In the genomic region with DNA sequence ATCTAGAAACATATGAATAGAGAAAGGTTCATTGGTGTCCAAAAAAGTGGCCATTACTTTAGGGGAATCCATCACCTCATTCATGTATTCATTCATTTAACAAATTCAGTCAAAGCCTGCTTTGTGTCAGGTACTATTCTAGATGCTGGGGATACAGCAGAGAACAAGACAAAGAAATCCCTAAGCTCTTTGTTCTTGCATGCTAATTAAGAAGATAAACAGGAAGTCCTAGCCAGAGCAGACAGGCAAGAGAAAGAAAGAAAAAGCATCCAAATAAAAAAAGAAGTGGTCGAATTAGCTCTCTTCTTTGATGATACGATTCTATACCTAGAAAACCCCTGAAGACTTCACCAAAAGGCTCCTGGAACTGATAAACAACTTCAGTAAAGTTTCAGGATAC, we compare ENCODE assay signal across 1 cellular context.
TF ChIP-seq lines count a peak whose summit lies in the region.

No MANE protein-coding gene starts in this region.

TF ChIP-seq in GM23338, 12 proteins besides CTCF, POLR2A, EP300 and RAD21 (continued from another document):
- TF ChIP-seq, protein P1, sequence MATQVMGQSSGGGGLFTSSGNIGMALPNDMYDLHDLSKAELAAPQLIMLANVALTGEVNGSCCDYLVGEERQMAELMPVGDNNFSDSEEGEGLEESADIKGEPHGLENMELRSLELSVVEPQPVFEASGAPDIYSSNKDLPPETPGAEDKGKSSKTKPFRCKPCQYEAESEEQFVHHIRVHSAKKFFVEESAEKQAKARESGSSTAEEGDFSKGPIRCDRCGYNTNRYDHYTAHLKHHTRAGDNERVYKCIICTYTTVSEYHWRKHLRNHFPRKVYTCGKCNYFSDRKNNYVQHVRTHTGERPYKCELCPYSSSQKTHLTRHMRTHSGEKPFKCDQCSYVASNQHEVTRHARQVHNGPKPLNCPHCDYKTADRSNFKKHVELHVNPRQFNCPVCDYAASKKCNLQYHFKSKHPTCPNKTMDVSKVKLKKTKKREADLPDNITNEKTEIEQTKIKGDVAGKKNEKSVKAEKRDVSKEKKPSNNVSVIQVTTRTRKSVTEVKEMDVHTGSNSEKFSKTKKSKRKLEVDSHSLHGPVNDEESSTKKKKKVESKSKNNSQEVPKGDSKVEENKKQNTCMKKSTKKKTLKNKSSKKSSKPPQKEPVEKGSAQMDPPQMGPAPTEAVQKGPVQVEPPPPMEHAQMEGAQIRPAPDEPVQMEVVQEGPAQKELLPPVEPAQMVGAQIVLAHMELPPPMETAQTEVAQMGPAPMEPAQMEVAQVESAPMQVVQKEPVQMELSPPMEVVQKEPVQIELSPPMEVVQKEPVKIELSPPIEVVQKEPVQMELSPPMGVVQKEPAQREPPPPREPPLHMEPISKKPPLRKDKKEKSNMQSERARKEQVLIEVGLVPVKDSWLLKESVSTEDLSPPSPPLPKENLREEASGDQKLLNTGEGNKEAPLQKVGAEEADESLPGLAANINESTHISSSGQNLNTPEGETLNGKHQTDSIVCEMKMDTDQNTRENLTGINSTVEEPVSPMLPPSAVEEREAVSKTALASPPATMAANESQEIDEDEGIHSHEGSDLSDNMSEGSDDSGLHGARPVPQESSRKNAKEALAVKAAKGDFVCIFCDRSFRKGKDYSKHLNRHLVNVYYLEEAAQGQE (IDR thresholded peaks at IDR 0.05; ENCODE audit: unreplicated experiment): no peak
- no peak for TF ChIP-seq JUNB (IDR thresholded peaks at IDR 0.05; ENCODE audit: unreplicated experiment)
- TF ChIP-seq ZNF331 (CRISPR knock-in tag; IDR thresholded peaks at IDR 0.05; ENCODE audit: low read depth): no peak
- TF ChIP-seq ZNF114 (CRISPR knock-in tag; IDR thresholded peaks at IDR 0.05): no peak
- no peak for TF ChIP-seq NANOG (IDR thresholded peaks at IDR 0.05; ENCODE audit: borderline replicate concordance)
- TF ChIP-seq, protein P2, sequence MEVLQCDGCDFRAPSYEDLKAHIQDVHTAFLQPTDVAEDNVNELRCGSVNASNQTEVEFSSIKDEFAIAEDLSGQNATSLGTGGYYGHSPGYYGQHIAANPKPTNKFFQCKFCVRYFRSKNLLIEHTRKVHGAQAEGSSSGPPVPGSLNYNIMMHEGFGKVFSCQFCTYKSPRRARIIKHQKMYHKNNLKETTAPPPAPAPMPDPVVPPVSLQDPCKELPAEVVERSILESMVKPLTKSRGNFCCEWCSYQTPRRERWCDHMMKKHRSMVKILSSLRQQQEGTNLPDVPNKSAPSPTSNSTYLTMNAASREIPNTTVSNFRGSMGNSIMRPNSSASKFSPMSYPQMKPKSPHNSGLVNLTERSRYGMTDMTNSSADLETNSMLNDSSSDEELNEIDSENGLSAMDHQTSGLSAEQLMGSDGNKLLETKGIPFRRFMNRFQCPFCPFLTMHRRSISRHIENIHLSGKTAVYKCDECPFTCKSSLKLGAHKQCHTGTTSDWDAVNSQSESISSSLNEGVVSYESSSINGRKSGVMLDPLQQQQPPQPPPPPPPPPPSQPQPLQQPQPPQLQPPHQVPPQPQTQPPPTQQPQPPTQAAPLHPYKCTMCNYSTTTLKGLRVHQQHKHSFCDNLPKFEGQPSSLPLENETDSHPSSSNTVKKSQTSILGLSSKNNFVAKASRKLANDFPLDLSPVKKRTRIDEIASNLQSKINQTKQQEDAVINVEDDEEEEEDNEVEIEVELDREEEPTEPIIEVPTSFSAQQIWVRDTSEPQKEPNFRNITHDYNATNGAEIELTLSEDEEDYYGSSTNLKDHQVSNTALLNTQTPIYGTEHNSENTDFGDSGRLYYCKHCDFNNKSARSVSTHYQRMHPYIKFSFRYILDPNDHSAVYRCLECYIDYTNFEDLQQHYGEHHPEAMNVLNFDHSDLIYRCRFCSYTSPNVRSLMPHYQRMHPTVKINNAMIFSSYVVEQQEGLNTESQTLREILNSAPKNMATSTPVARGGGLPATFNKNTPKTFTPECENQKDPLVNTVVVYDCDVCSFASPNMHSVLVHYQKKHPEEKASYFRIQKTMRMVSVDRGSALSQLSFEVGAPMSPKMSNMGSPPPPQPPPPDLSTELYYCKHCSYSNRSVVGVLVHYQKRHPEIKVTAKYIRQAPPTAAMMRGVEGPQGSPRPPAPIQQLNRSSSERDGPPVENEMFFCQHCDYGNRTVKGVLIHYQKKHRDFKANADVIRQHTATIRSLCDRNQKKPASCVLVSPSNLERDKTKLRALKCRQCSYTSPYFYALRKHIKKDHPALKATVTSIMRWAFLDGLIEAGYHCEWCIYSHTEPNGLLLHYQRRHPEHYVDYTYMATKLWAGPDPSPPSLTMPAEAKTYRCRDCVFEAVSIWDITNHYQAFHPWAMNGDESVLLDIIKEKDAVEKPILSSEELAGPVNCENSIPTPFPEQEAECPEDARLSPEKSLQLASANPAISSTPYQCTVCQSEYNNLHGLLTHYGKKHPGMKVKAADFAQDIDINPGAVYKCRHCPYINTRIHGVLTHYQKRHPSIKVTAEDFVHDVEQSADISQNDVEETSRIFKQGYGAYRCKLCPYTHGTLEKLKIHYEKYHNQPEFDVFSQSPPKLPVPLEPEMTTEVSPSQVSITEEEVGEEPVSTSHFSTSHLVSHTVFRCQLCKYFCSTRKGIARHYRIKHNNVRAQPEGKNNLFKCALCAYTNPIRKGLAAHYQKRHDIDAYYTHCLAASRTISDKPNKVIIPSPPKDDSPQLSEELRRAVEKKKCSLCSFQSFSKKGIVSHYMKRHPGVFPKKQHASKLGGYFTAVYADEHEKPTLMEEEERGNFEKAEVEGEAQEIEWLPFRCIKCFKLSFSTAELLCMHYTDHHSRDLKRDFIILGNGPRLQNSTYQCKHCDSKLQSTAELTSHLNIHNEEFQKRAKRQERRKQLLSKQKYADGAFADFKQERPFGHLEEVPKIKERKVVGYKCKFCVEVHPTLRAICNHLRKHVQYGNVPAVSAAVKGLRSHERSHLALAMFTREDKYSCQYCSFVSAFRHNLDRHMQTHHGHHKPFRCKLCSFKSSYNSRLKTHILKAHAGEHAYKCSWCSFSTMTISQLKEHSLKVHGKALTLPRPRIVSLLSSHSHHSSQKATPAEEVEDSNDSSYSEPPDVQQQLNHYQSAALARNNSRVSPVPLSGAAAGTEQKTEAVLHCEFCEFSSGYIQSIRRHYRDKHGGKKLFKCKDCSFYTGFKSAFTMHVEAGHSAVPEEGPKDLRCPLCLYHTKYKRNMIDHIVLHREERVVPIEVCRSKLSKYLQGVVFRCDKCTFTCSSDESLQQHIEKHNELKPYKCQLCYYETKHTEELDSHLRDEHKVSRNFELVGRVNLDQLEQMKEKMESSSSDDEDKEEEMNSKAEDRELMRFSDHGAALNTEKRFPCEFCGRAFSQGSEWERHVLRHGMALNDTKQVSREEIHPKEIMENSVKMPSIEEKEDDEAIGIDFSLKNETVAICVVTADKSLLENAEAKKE (CRISPR knock-in tag; IDR thresholded peaks at IDR 0.05): no peak
- TF ChIP-seq CREB1 (CRISPR knock-in tag; IDR thresholded peaks at IDR 0.05; ENCODE audit: low read depth): no peak
- TF ChIP-seq STAT1 (IDR thresholded peaks at IDR 0.05; ENCODE audit: unreplicated experiment): no peak
- no peak for TF ChIP-seq ETS1 (IDR thresholded peaks at IDR 0.05)
